1 cellular context compared by ENCODE assay signal in the genomic region with DNA sequence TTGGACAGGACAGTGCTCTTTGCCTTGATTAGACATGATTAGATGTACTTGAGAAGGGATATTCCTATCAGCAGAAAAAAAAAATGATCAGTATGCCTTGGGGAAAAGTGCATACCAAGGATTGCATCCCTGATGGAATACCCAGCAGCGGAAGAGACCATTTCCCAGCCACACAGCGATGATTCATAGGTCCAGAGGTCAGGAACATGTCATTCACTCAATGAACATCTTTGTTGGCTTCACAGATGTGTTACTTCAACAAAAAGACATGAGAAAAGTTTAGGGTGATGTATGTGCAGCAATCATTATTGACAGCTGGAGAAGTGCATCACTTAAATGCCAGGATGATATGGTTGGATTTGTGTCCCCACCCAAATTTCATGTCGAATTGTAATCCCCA.
TF ChIP-seq lines count a peak whose summit lies in the region.

No MANE protein-coding gene starts in this region.

TF ChIP-seq in HepG2, 621 proteins besides CTCF, POLR2A, EP300 and RAD21 (continued from another document and continues in another):
- TF ChIP-seq FOSL1 (CRISPR knock-in tag; IDR thresholded peaks at IDR 0.05; ENCODE audit: borderline replicate concordance) = peak; percentile 78
- no peak for TF ChIP-seq U2AF1 (optimal IDR thresholded peaks at IDR 0.05; ENCODE audit: low read depth, low read length)
- TF ChIP-seq, protein P1, sequence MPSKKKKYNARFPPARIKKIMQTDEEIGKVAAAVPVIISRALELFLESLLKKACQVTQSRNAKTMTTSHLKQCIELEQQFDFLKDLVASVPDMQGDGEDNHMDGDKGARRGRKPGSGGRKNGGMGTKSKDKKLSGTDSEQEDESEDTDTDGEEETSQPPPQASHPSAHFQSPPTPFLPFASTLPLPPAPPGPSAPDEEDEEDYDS (CRISPR knock-in tag; IDR thresholded peaks at IDR 0.05) = no peak
- TF ChIP-seq, protein P2, sequence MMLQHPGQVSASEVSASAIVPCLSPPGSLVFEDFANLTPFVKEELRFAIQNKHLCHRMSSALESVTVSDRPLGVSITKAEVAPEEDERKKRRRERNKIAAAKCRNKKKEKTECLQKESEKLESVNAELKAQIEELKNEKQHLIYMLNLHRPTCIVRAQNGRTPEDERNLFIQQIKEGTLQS (CRISPR knock-in tag; IDR thresholded peaks at IDR 0.05) = peak; percentile 72; the same call in 1 of the 2 replicates
- TF ChIP-seq, protein P3, sequence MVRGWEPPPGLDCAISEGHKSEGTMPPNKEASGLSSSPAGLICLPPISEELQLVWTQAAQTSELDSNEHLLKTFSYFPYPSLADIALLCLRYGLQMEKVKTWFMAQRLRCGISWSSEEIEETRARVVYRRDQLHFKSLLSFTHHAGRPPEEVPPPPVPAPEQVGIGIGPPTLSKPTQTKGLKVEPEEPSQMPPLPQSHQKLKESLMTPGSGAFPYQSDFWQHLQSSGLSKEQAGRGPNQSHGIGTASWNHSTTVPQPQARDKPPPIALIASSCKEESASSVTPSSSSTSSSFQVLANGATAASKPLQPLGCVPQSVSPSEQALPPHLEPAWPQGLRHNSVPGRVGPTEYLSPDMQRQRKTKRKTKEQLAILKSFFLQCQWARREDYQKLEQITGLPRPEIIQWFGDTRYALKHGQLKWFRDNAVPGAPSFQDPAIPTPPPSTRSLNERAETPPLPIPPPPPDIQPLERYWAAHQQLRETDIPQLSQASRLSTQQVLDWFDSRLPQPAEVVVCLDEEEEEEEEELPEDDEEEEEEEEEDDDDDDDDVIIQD (CRISPR knock-in tag; IDR thresholded peaks at IDR 0.05; ENCODE audit: low read depth) = peak; percentile 37; the same call in 1 of the 2 replicates
- no peak for TF ChIP-seq MAFK (conservative IDR thresholded peaks at IDR 0.05 in 1 of 2, IDR thresholded peaks at IDR 0.05 in 1 of 2; ENCODE audit: low read length in 2 of 2)
- peak; percentile 95 for TF ChIP-seq ZNF3 (CRISPR knock-in tag; IDR thresholded peaks at IDR 0.05)
- no peak for TF ChIP-seq ZBTB3 (CRISPR knock-in tag; IDR thresholded peaks at IDR 0.05; ENCODE audit: borderline replicate concordance, low read depth)
- TF ChIP-seq HMG20A (CRISPR knock-in tag; IDR thresholded peaks at IDR 0.05; ENCODE audit: borderline replicate concordance) = peak; percentile 27; the same call in 1 of the 2 replicates
- TF ChIP-seq JUN (CRISPR knock-in tag; IDR thresholded peaks at IDR 0.05) = 0 out of 2 replicates have a peak, but pooled peaks have one; percentile 24
- TF ChIP-seq ZNF644 (CRISPR knock-in tag; IDR thresholded peaks at IDR 0.05; ENCODE audit: low read depth) = peak; percentile 87
- TF ChIP-seq HDAC2 (CRISPR knock-in tag; IDR thresholded peaks at IDR 0.05) = no peak
- TF ChIP-seq CENPT (CRISPR knock-in tag; IDR thresholded peaks at IDR 0.05; ENCODE audit: low read depth) = no peak
- TF ChIP-seq, protein P4, sequence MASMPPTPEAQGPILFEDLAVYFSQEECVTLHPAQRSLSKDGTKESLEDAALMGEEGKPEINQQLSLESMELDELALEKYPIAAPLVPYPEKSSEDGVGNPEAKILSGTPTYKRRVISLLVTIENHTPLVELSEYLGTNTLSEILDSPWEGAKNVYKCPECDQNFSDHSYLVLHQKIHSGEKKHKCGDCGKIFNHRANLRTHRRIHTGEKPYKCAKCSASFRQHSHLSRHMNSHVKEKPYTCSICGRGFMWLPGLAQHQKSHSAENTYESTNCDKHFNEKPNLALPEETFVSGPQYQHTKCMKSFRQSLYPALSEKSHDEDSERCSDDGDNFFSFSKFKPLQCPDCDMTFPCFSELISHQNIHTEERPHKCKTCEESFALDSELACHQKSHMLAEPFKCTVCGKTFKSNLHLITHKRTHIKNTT (CRISPR knock-in tag; IDR thresholded peaks at IDR 0.05) = no peak
- no peak for TF ChIP-seq TRIM24 (CRISPR knock-in tag; IDR thresholded peaks at IDR 0.05)
- TF ChIP-seq CEBPG (CRISPR knock-in tag; IDR thresholded peaks at IDR 0.05) = 0 out of 2 replicates have a peak, but pooled peaks have one; percentile 22
- no peak for TF ChIP-seq GABPB1 (CRISPR knock-in tag; IDR thresholded peaks at IDR 0.05)
- TF ChIP-seq SOX13 (IDR thresholded peaks at IDR 0.05) = no peak
- TF ChIP-seq SOX13 (CRISPR knock-in tag; conservative IDR thresholded peaks at IDR 0.05 in 1 of 2, IDR thresholded peaks at IDR 0.05 in 1 of 2) = peak in 1 of 2 experiments; percentile 42; a peak in 1 of 4 replicates
- TF ChIP-seq SAP130 (CRISPR knock-in tag; IDR thresholded peaks at IDR 0.05; ENCODE audit: low read depth) = peak; percentile 45
- TF ChIP-seq, protein P5, sequence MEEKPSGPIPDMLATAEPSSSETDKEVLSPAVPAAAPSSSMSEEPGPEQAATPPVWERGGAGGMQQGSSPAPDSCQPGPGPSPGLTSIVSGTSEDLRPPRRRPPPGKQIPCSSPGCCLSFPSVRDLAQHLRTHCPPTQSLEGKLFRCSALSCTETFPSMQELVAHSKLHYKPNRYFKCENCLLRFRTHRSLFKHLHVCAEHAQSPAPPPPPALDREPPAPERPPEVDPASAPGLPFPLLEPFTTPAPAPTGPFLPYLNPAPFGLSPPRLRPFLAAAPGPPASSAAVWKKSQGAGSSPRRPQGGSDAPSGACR (CRISPR knock-in tag; IDR thresholded peaks at IDR 0.05) = no peak
- TF ChIP-seq ZSCAN31 (CRISPR knock-in tag; IDR thresholded peaks at IDR 0.05; ENCODE audit: low read depth) = no peak
- peak; percentile 42; the same call in 1 of the 2 replicates for TF ChIP-seq GATAD2A (CRISPR knock-in tag; IDR thresholded peaks at IDR 0.05)
- no peak for TF ChIP-seq NFYB (CRISPR knock-in tag; IDR thresholded peaks at IDR 0.05)
- no peak for TF ChIP-seq RORA (CRISPR knock-in tag; IDR thresholded peaks at IDR 0.05)
- TF ChIP-seq, protein P6, sequence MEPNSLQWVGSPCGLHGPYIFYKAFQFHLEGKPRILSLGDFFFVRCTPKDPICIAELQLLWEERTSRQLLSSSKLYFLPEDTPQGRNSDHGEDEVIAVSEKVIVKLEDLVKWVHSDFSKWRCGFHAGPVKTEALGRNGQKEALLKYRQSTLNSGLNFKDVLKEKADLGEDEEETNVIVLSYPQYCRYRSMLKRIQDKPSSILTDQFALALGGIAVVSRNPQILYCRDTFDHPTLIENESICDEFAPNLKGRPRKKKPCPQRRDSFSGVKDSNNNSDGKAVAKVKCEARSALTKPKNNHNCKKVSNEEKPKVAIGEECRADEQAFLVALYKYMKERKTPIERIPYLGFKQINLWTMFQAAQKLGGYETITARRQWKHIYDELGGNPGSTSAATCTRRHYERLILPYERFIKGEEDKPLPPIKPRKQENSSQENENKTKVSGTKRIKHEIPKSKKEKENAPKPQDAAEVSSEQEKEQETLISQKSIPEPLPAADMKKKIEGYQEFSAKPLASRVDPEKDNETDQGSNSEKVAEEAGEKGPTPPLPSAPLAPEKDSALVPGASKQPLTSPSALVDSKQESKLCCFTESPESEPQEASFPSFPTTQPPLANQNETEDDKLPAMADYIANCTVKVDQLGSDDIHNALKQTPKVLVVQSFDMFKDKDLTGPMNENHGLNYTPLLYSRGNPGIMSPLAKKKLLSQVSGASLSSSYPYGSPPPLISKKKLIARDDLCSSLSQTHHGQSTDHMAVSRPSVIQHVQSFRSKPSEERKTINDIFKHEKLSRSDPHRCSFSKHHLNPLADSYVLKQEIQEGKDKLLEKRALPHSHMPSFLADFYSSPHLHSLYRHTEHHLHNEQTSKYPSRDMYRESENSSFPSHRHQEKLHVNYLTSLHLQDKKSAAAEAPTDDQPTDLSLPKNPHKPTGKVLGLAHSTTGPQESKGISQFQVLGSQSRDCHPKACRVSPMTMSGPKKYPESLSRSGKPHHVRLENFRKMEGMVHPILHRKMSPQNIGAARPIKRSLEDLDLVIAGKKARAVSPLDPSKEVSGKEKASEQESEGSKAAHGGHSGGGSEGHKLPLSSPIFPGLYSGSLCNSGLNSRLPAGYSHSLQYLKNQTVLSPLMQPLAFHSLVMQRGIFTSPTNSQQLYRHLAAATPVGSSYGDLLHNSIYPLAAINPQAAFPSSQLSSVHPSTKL (CRISPR knock-in tag; IDR thresholded peaks at IDR 0.05) = peak; percentile 65
- no peak for TF ChIP-seq HNRNPK (IDR thresholded peaks at IDR 0.05; ENCODE audit: low read depth, low read length, poor library complexity, severe bottlenecking)
- no peak for TF ChIP-seq ZNF460 (CRISPR knock-in tag; IDR thresholded peaks at IDR 0.05; ENCODE audit: borderline replicate concordance)
- TF ChIP-seq ZNF713 (CRISPR knock-in tag; IDR thresholded peaks at IDR 0.05) = no peak
- TF ChIP-seq ZNF484 (CRISPR knock-in tag; IDR thresholded peaks at IDR 0.05; ENCODE audit: borderline replicate concordance, low read depth) = no peak
- TF ChIP-seq SOX5 (CRISPR knock-in tag; IDR thresholded peaks at IDR 0.05; ENCODE audit: borderline replicate concordance) = no peak
- TF ChIP-seq ETV5 (CRISPR knock-in tag; IDR thresholded peaks at IDR 0.05; ENCODE audit: borderline replicate concordance) = peak; percentile 60; the same call in 1 of the 2 replicates
- TF ChIP-seq, protein P7, sequence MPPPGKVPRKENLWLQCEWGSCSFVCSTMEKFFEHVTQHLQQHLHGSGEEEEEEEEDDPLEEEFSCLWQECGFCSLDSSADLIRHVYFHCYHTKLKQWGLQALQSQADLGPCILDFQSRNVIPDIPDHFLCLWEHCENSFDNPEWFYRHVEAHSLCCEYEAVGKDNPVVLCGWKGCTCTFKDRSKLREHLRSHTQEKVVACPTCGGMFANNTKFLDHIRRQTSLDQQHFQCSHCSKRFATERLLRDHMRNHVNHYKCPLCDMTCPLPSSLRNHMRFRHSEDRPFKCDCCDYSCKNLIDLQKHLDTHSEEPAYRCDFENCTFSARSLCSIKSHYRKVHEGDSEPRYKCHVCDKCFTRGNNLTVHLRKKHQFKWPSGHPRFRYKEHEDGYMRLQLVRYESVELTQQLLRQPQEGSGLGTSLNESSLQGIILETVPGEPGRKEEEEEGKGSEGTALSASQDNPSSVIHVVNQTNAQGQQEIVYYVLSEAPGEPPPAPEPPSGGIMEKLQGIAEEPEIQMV (CRISPR knock-in tag; IDR thresholded peaks at IDR 0.05; ENCODE audit: low read depth) = no peak
- no peak for TF ChIP-seq SMAD3 (CRISPR knock-in tag; IDR thresholded peaks at IDR 0.05)
- TF ChIP-seq, protein P8, sequence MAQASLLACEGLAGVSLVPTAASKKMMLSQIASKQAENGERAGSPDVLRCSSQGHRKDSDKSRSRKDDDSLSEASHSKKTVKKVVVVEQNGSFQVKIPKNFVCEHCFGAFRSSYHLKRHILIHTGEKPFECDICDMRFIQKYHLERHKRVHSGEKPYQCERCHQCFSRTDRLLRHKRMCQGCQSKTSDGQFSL (CRISPR knock-in tag; IDR thresholded peaks at IDR 0.05) = no peak
- TF ChIP-seq RARA (CRISPR knock-in tag; IDR thresholded peaks at IDR 0.05) = peak; percentile 59
- TF ChIP-seq TEAD3 (CRISPR knock-in tag; optimal IDR thresholded peaks at IDR 0.05; ENCODE audit: borderline replicate concordance) = peak; percentile 93
- no peak for TF ChIP-seq CREB1 (IDR thresholded peaks at IDR 0.05)
- TF ChIP-seq CREB1 (CRISPR knock-in tag; IDR thresholded peaks at IDR 0.05) = 0 out of 2 replicates have a peak, but pooled peaks have one; percentile 13
- TF ChIP-seq FOSL2 (CRISPR knock-in tag; IDR thresholded peaks at IDR 0.05) = peak; percentile 97
- TF ChIP-seq NCOA2 (CRISPR knock-in tag; IDR thresholded peaks at IDR 0.05) = 0 out of 2 replicates have a peak, but pooled peaks have one; percentile 22
- TF ChIP-seq, protein P9, sequence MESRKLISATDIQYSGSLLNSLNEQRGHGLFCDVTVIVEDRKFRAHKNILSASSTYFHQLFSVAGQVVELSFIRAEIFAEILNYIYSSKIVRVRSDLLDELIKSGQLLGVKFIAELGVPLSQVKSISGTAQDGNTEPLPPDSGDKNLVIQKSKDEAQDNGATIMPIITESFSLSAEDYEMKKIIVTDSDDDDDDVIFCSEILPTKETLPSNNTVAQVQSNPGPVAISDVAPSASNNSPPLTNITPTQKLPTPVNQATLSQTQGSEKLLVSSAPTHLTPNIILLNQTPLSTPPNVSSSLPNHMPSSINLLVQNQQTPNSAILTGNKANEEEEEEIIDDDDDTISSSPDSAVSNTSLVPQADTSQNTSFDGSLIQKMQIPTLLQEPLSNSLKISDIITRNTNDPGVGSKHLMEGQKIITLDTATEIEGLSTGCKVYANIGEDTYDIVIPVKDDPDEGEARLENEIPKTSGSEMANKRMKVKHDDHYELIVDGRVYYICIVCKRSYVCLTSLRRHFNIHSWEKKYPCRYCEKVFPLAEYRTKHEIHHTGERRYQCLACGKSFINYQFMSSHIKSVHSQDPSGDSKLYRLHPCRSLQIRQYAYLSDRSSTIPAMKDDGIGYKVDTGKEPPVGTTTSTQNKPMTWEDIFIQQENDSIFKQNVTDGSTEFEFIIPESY (CRISPR knock-in tag; IDR thresholded peaks at IDR 0.05) = 0 out of 2 replicates have a peak, but pooled peaks have one; percentile 18
- no peak for TF ChIP-seq NR2F6 (IDR thresholded peaks at IDR 0.05)
- peak; percentile 56 for TF ChIP-seq NR2F6 (CRISPR knock-in tag; IDR thresholded peaks at IDR 0.05)
- TF ChIP-seq JUND (CRISPR knock-in tag; IDR thresholded peaks at IDR 0.05) = 0 out of 2 replicates have a peak, but pooled peaks have one; percentile 37
- no peak for TF ChIP-seq MIER2 (CRISPR knock-in tag; IDR thresholded peaks at IDR 0.05)
- TF ChIP-seq MED13 (CRISPR knock-in tag; IDR thresholded peaks at IDR 0.05) = no peak
- TF ChIP-seq HNF4A (CRISPR knock-in tag; IDR thresholded peaks at IDR 0.05) = peak; percentile 47
- TF ChIP-seq, protein P10, sequence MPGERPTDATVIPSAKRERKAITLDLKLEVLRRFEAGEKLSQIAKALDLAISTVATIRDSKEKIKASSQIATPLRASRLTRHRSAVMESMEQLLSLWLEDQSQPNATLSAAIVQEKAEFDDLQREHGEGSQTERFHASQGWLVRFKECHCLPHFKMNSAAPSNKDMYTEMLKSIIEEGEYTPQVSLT (CRISPR knock-in tag; IDR thresholded peaks at IDR 0.05; ENCODE audit: borderline replicate concordance, low read depth) = no peak
- peak in 1 of 2 experiments; percentile 64; a peak in 3 of 4 replicates for TF ChIP-seq NR2F1 (CRISPR knock-in tag; IDR thresholded peaks at IDR 0.05)
- TF ChIP-seq, protein P11, sequence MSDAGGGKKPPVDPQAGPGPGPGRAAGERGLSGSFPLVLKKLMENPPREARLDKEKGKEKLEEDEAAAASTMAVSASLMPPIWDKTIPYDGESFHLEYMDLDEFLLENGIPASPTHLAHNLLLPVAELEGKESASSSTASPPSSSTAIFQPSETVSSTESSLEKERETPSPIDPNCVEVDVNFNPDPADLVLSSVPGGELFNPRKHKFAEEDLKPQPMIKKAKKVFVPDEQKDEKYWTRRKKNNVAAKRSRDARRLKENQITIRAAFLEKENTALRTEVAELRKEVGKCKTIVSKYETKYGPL (CRISPR knock-in tag; IDR thresholded peaks at IDR 0.05) = no peak
- no peak for TF ChIP-seq ZFP41 (CRISPR knock-in tag; IDR thresholded peaks at IDR 0.05; ENCODE audit: borderline replicate concordance)
- no peak for TF ChIP-seq KDM5A (IDR thresholded peaks at IDR 0.05; ENCODE audit: borderline replicate concordance, low read length)
- TF ChIP-seq ZNF772 (CRISPR knock-in tag; IDR thresholded peaks at IDR 0.05) = no peak
- TF ChIP-seq MEF2D (CRISPR knock-in tag; IDR thresholded peaks at IDR 0.05) = no peak
- TF ChIP-seq, protein P12, sequence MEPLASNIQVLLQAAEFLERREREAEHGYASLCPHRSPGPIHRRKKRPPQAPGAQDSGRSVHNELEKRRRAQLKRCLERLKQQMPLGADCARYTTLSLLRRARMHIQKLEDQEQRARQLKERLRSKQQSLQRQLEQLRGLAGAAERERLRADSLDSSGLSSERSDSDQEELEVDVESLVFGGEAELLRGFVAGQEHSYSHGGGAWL (CRISPR knock-in tag; IDR thresholded peaks at IDR 0.05) = no peak
